ENCODE assay signal across 1 cellular context in genomic region chr19:18636183-18636968, GRCh38.
TF ChIP-seq lines count a peak whose summit lies in the region.

No MANE protein-coding gene starts in this region.

TF ChIP-seq in K562, 482 proteins besides CTCF, POLR2A, EP300 and RAD21 (continued from another document and continues in another):
- TF ChIP-seq, protein P1, sequence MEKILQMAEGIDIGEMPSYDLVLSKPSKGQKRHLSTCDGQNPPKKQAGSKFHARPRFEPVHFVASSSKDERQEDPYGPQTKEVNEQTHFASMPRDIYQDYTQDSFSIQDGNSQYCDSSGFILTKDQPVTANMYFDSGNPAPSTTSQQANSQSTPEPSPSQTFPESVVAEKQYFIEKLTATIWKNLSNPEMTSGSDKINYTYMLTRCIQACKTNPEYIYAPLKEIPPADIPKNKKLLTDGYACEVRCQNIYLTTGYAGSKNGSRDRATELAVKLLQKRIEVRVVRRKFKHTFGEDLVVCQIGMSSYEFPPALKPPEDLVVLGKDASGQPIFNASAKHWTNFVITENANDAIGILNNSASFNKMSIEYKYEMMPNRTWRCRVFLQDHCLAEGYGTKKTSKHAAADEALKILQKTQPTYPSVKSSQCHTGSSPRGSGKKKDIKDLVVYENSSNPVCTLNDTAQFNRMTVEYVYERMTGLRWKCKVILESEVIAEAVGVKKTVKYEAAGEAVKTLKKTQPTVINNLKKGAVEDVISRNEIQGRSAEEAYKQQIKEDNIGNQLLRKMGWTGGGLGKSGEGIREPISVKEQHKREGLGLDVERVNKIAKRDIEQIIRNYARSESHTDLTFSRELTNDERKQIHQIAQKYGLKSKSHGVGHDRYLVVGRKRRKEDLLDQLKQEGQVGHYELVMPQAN (IDR thresholded peaks at IDR 0.05; ENCODE audit: borderline replicate concordance), result peak; percentile 77; the same call in 1 of the 2 replicates
- TF ChIP-seq NEUROD1 (IDR thresholded peaks at IDR 0.05; ENCODE audit: borderline replicate concordance, low read depth, low read length, partially characterized antibody) (peak; percentile 12), ADNP (tag; IDR thresholded peaks at IDR 0.05) (no peak), NFRKB (IDR thresholded peaks at IDR 0.05; ENCODE audit: low read depth) (no peak), MBD2 (IDR thresholded peaks at IDR 0.05; ENCODE audit: borderline replicate concordance, low read depth) (peak; percentile 73; the same call in 1 of the 2 replicates), HDAC1 (IDR thresholded peaks at IDR 0.05) (peak in 1 of 2 experiments; percentile 81; a peak in 1 of 4 replicates), HBP1 (CRISPR knock-in tag; IDR thresholded peaks at IDR 0.05) (peak; percentile 95), LARP7 (IDR thresholded peaks at IDR 0.05) (peak; percentile 95; the same call in 1 of the 2 replicates), NBN (IDR thresholded peaks at IDR 0.05; ENCODE audit: low read depth) (peak; percentile 87; the same call in 1 of the 2 replicates), REST (CRISPR knock-in tag; IDR thresholded peaks at IDR 0.05; ENCODE audit: low read depth) (peak; percentile 64; the same call in 1 of the 2 replicates), THRA (IDR thresholded peaks at IDR 0.05) (no peak), CHD7 (IDR thresholded peaks at IDR 0.05; ENCODE audit: low read depth, low read length) (no peak), SMARCE1 (IDR thresholded peaks at IDR 0.05) (peak; percentile 23; the same call in 1 of the 2 replicates), MLLT1 (IDR thresholded peaks at IDR 0.05) (peak; percentile 81 to 86; a peak in 3 of 4 replicates), HNRNPLL (IDR thresholded peaks at IDR 0.05; ENCODE audit: low read depth, low read length, poor library complexity, severe bottlenecking) (peak; percentile 65), NCOA1 (IDR thresholded peaks at IDR 0.05; ENCODE audit: low read depth) (peak; percentile 50; the same call in 1 of the 2 replicates), MCM2 (IDR thresholded peaks at IDR 0.05; ENCODE audit: low read depth) (no peak), NRF1 (conservative IDR thresholded peaks at IDR 0.05 in 1 of 2, IDR thresholded peaks at IDR 0.05 in 1 of 2) (peak; percentile 74 to 79; a peak in 3 of 4 replicates), FOXK2 (conservative IDR thresholded peaks at IDR 0.05 in 1 of 2, IDR thresholded peaks at IDR 0.05 in 1 of 2; ENCODE audit: low read depth in 2 of 2) (peak; percentile 64 to 71; a peak in 3 of 4 replicates), VEZF1 (CRISPR knock-in tag; IDR thresholded peaks at IDR 0.05) (0 out of 2 replicates have a peak, but pooled peaks have one; percentile 77)
- TF ChIP-seq, protein P2, sequence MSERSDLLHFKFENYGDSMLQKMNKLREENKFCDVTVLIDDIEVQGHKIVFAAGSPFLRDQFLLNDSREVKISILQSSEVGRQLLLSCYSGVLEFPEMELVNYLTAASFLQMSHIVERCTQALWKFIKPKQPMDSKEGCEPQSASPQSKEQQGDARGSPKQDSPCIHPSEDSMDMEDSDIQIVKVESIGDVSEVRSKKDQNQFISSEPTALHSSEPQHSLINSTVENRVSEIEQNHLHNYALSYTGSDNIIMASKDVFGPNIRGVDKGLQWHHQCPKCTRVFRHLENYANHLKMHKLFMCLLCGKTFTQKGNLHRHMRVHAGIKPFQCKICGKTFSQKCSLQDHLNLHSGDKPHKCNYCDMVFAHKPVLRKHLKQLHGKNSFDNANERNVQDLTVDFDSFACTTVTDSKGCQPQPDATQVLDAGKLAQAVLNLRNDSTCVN (CRISPR knock-in tag; IDR thresholded peaks at IDR 0.05), result peak; percentile 98
- TF ChIP-seq, protein P3, sequence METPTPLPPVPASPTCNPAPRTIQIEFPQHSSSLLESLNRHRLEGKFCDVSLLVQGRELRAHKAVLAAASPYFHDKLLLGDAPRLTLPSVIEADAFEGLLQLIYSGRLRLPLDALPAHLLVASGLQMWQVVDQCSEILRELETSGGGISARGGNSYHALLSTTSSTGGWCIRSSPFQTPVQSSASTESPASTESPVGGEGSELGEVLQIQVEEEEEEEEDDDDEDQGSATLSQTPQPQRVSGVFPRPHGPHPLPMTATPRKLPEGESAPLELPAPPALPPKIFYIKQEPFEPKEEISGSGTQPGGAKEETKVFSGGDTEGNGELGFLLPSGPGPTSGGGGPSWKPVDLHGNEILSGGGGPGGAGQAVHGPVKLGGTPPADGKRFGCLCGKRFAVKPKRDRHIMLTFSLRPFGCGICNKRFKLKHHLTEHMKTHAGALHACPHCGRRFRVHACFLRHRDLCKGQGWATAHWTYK (CRISPR knock-in tag; IDR thresholded peaks at IDR 0.05), result 0 out of 2 replicates have a peak, but pooled peaks have one; percentile 32
